9 cellular contexts compared by ENCODE assay signal in genomic region chr1:1213919-1214599, GRCh38. TPM values are rescaled to one million over a fixed set of nuclear protein-coding genes. Genes with fewer than 3 reads are reported as not detected.
DNase-seq lines count a peak whose midpoint lies in the region; ATAC-seq and TF ChIP-seq lines count a peak whose summit lies in the region.
"Had no signal": no experiment of that assay in that cellular context is flagged by ENCODE, and none has a peak within 500 bp of the region (broad histone marks: within the 10 kb centered on the region; RNA-seq: fewer than 3 reads in every experiment).

Gene TNFRSF4 (minus strand): TSS chr1:1214153. CDS start chr1:1214127, 26 bp downstream.

- H3K4me2 ChIP-seq in PC-3 (ENCODE audit: low read length) = no peak within 1 kb of the TSS

- ATAC-seq in heart left ventricle = peak in 1 of 4 donors; percentile 27
- no peak for ATAC-seq in PC-3

- no peak within 1 kb of the TSS for H3K9ac ChIP-seq in PC-3 (ENCODE audit: low read length)

- H3K27ac ChIP-seq in heart left ventricle (peak within 1 kb of the TSS in 11 of 12 donors; percentile 23 to 86 (median 81)), urinary bladder (ENCODE audit: low read depth) (no peak within 1 kb of the TSS), PC-3 (ENCODE audit: low read length) (no peak within 1 kb of the TSS)

- DNase-seq in heart left ventricle (peak in 2 of 5 donors; percentile 12 to 63), cardiac septum (ENCODE audit: low spot score) (no peak), mesenteric fat pad (ENCODE audit: low spot score) (no peak), AG08396 (ENCODE audit: low spot score) (no peak), NCI-H1930 (lab: John Stamatoyannopoulos, UW) (no peak), PC-3 (no peak)
- DNase-seq in activated T-helper 9 cell treated with anti-CD3 and anti-CD28 coated beads, Interleukin-2, amount 50 U/mL, for 16 hours (ENCODE audit: low read depth) = peak; percentile 46
- DNase-seq: occipital lobe had no signal

- no peaks in the 10 kb centered on the region for H3K79me2 ChIP-seq in PC-3 (ENCODE audit: low read length)

- TF ChIP-seq CTCF in heart left ventricle (IDR thresholded peaks at IDR 0.05) (no peak), PC-3 (conservative IDR thresholded peaks at IDR 0.05; ENCODE audit: low read depth, low read length) (no peak)

- H3F3A ChIP-seq in PC-3 (ENCODE audit: low read length, unreplicated experiment) = no peaks in the 10 kb centered on the region

- H3K27me3 ChIP-seq in heart left ventricle (peaks cover 0 to 2% (median 0%) of the 10 kb centered on the region in 9 donors), PC-3 (ENCODE audit: low read length) (no peaks in the 10 kb centered on the region)

- H3K4me3 ChIP-seq in heart left ventricle (peak within 1 kb of the TSS in 10 of 12 donors; percentile 21 to 64 (median 54)), urinary bladder (ENCODE audit: low read depth, low read length) (peak within 1 kb of the TSS; percentile 31), PC-3 (ENCODE audit: low read length) (no peak within 1 kb of the TSS)

- peaks cover 0 to 34% (median 24%) of the 10 kb centered on the region in 9 donors for H3K36me3 ChIP-seq in heart left ventricle
- peaks cover 2% of the 10 kb centered on the region for H3K36me3 ChIP-seq in urinary bladder (ENCODE audit: insufficient read depth)
- peaks cover 21% of the 10 kb centered on the region; the same call in 1 of the 2 replicates for H3K36me3 ChIP-seq in PC-3 (ENCODE audit: low read depth, low read length)

- intact Hi-C loops in heart left ventricle (cut with DNase I) = loop anchor here in 1 of 10 donors (2.0 kb wide), 1 partner anchor 55 kb away; no protein-coding TSS in a partner anchor
- intact Hi-C loops in cardiac septum (cut with DNase I) = no loop called here
- intact Hi-C loops in PC-3 (cut with micrococcal nuclease) = no loop called here

- no peak within 1 kb of the TSS for H2AFZ ChIP-seq in PC-3 (ENCODE audit: low read length)

- peaks cover 0 to 46% (median 21%) of the 10 kb centered on the region in 12 donors for H3K4me1 ChIP-seq in heart left ventricle
- no peaks in the 10 kb centered on the region for H3K4me1 ChIP-seq in urinary bladder (ENCODE audit: insufficient read depth)
- H3K4me1 ChIP-seq in PC-3 (ENCODE audit: insufficient read depth, low read length) = no peaks in the 10 kb centered on the region

- TF ChIP-seq POLR2A in heart left ventricle (IDR thresholded peaks at IDR 0.05) = no peak

- POLR2A ChIA-PET in PC-3 (lab: Charles Lee; ENCODE audit: unreplicated experiment) = no interaction called here

- WGBS in heart left ventricle, 4 donors = 50 to 62% (median 51%) methylated on average over 19 to 28 of the region's 28 CpGs
- WGBS in urinary bladder = 59% methylated on average over 28 of the region's 28 CpGs

- BruUV-seq in PC-3 (replicated peaks; lab: Mats Ljungman, UMichigan) = no TSS peak

- no peaks in the 10 kb centered on the region for H3K9me2 ChIP-seq in PC-3 (replicated peaks; ENCODE audit: low read length)

- CTCF ChIA-PET in PC-3 (lab: Charles Lee) = no interaction called here

- no peaks in the 10 kb centered on the region for H3K9me3 ChIP-seq in heart left ventricle
- H3K9me3 ChIP-seq in PC-3 (ENCODE audit: low read length) = no peaks in the 10 kb centered on the region

- H4K20me1 ChIP-seq in PC-3 (ENCODE audit: low read length) = no peaks in the 10 kb centered on the region

RNA-seq across cellular contexts. Expression of gene TNFRSF4, which starts in this region (rescaled TPM):
- total RNA-seq in heart left ventricle (10 to 100 TPM in 1 of 9 donors, 1 to 10 TPM in 8; 1.1 to 23.8 (median 2.7) TPM), cardiac septum (4.3 TPM), mesenteric fat pad (10.7 TPM), urinary bladder (0.48 TPM), PC-3 (2014; rRNA removed) (0.11 and 0.17 TPM in 2 replicates)
- polyA plus RNA-seq in heart left ventricle (1 to 10 TPM; 3.2 to 4.0 TPM), urinary bladder (2.2 TPM)
- total RNA-seq: occipital lobe had no signal

Comparison
In these comparisons a context has a peak if more than half of its experiments do, and no peak if none do; other contexts are left out.
1. H3K27ac ChIP-seq: peak in heart left ventricle (11 of 12); none in urinary bladder (single experiment) and PC-3 (single experiment).